19 cellular contexts compared by ENCODE assay signal in the genomic region with DNA sequence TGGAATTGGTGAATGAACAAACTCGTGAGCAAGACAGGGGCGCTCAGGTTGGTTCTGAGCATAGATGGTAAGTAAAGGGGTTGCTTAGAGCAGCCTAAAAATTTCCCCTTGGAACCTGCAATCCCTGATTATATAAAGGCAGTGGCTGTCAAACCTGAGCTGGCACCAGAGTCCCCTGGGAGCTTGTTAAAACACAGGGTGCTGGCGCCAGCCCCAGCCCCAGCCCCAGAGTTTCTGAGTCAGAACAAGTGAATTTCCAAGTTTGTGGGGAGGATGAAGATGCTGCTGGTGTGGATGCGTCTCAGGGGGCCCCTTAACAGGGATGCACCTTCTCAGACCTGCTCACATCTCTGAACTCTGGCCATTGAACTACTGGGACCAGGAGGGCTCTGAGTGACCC.
"Had no signal": no experiment of that assay in that cellular context is flagged by ENCODE, and none has a peak within 500 bp of the region (broad histone marks: within the 10 kb centered on the region; RNA-seq: fewer than 3 reads in every experiment).

No MANE protein-coding gene starts in this region.

- DNase-seq: activated CD4-positive, alpha-beta T cell treated with anti-CD3 and anti-CD28 coated beads, Interleukin-2, amount 50 U/mL, for 1 hour; activated CD4-positive, CD25-positive, alpha-beta regulatory T cell; activated naive CD4-positive, alpha-beta T cell treated with anti-CD3 and anti-CD28 coated beads, Interleukin-2, amount 50 U/mL, for 16 hours; activated T-cell treated with anti-CD3 and anti-CD28 coated beads for 4 hours; adrenal gland; central memory CD4-positive, alpha-beta T cell; cortex of kidney; effector CD8-positive, alpha-beta T cell; esophagus squamous epithelium; islet precursor cell; midbrain; pancreas; trophoblast cell had no signal

- H3K27ac ChIP-seq: adrenal gland, esophagus squamous epithelium, hepatocyte, neural progenitor cell, pancreas had no signal

- H3K4me3 ChIP-seq: adrenal gland, esophagus squamous epithelium, hepatocyte, lung, neural progenitor cell, pancreas had no signal

- H3K9ac ChIP-seq: neural progenitor cell had no signal

- H3K27me3 ChIP-seq: adrenal gland, hepatocyte, neural progenitor cell, pancreas had no signal

- H3K9me3 Mint-ChIP-seq: activated T-helper 2 cell treated with anti-CD3 and anti-CD28 coated beads, Interferon-gamma antibody, Interleukin-2, Interleukin-4, amounts not matched to agents 10 μg/mL and 5 μg/mL and 100 μg/mL, durations not matched to agents 14 hours and 24 hours and 36 hours; neural progenitor cell; stimulated activated memory B cell treated with anti-CD40 and anti-IgM and Interleukin-4, amounts not matched to agents 10 μg/mL and 1 μg/mL and 100 μg/mL, for 72 hours had no signal

- H3K9me3 ChIP-seq: adrenal gland, esophagus squamous epithelium, pancreas had no signal

- H3K4me1 Mint-ChIP-seq: stimulated activated memory B cell treated with anti-CD40 and anti-IgM and Interleukin-4, amounts not matched to agents 10 μg/mL and 1 μg/mL and 100 μg/mL, for 72 hours had no signal

- H3K36me3 Mint-ChIP-seq: neural progenitor cell; stimulated activated memory B cell treated with anti-CD40 and anti-IgM and Interleukin-4, amounts not matched to agents 10 μg/mL and 1 μg/mL and 100 μg/mL, for 72 hours had no signal

- H3K27ac Mint-ChIP-seq: activated T-helper 2 cell treated with anti-CD3 and anti-CD28 coated beads, Interferon-gamma antibody, Interleukin-2, Interleukin-4, amounts not matched to agents 10 μg/mL and 5 μg/mL and 100 μg/mL, durations not matched to agents 14 hours and 24 hours and 36 hours; stimulated activated memory B cell treated with anti-CD40 and anti-IgM and Interleukin-4, amounts not matched to agents 10 μg/mL and 1 μg/mL and 100 μg/mL, for 72 hours had no signal

- H3K4me3 Mint-ChIP-seq: neural progenitor cell; stimulated activated memory B cell treated with anti-CD40 and anti-IgM and Interleukin-4, amounts not matched to agents 10 μg/mL and 1 μg/mL and 100 μg/mL, for 72 hours had no signal

- H3K36me3 ChIP-seq: adrenal gland, esophagus squamous epithelium, neural progenitor cell, pancreas had no signal

- H3K4me1 ChIP-seq: adrenal gland, esophagus squamous epithelium, pancreas had no signal

- ATAC-seq: pancreas; SK-N-SH treated with all-trans-retinoic acid at 6 μM for 48 hours; stimulated activated memory B cell treated with anti-CD40 and anti-IgM and Interleukin-4, amounts not matched to agents 10 μg/mL and 1 μg/mL and 100 μg/mL, for 72 hours had no signal

- H3K4me2 ChIP-seq: hepatocyte, neural progenitor cell had no signal

- H2AFZ ChIP-seq: hepatocyte, neural progenitor cell had no signal
